In genomic region chr3:21912656-21913055, GRCh38 we compare ENCODE assay signal across 24 cellular contexts.
"Had no signal": no experiment of that assay in that cellular context is flagged by ENCODE, and none has a peak within 500 bp of the region (broad histone marks: within the 10 kb centered on the region; RNA-seq: fewer than 3 reads in every experiment).

No MANE protein-coding gene starts in this region.

- H3K36me3 ChIP-seq: right atrium auricular region, thyroid gland, WERI-Rb-1 had no signal

- H3K27me3 ChIP-seq: right atrium auricular region, thyroid gland had no signal

- H3K27ac ChIP-seq: right atrium auricular region, skin epidermis, thyroid gland, WERI-Rb-1 had no signal

- H3K27ac Mint-ChIP-seq: activated CD4-positive, alpha-beta T cell treated with anti-CD3 and anti-CD28 coated beads, Interleukin-2, amount 10 ng/mL, durations not matched to agents 7 days and 5 days; activated CD8-positive, alpha-beta memory T cell treated with anti-CD3 and anti-CD28 coated beads, Interleukin-2, amount 10 ng/mL, durations not matched to agents 7 days and 5 days; activated CD8-positive, alpha-beta T cell treated with anti-CD3 and anti-CD28 coated beads for 36 hours; activated naive CD4-positive, alpha-beta T cell treated with anti-CD3 and anti-CD28 coated beads, Interleukin-2, amount 50 U/mL, for 24 hours; naive B cell; progenitor cell of endocrine pancreas; stimulated activated naive CD8-positive, alpha-beta T cell treated with anti-CD3 and anti-CD28 coated beads, Interleukin-15, Interleukin-2, amounts not matched to agents 100 ng/mL and 50 ng/mL, for 24 hours; T-cell; T-helper 2 cell treated with Interferon-gamma antibody and Interleukin-4, amounts not matched to agents 5 μg/mL and 100 μg/mL, for 36 hours had no signal

- H3K27me3 Mint-ChIP-seq: activated CD4-positive, alpha-beta T cell treated with anti-CD3 and anti-CD28 coated beads, Interleukin-2, amount 10 ng/mL, durations not matched to agents 7 days and 5 days; activated CD8-positive, alpha-beta memory T cell treated with anti-CD3 and anti-CD28 coated beads, Interleukin-2, amount 10 ng/mL, durations not matched to agents 7 days and 5 days; activated CD8-positive, alpha-beta T cell treated with anti-CD3 and anti-CD28 coated beads for 36 hours; activated naive CD4-positive, alpha-beta T cell treated with anti-CD3 and anti-CD28 coated beads, Interleukin-2, amount 50 U/mL, for 24 hours; naive B cell; progenitor cell of endocrine pancreas; stimulated activated naive CD8-positive, alpha-beta T cell treated with anti-CD3 and anti-CD28 coated beads, Interleukin-15, Interleukin-2, amounts not matched to agents 100 ng/mL and 50 ng/mL, for 24 hours; T-cell had no signal

- H3K9me3 ChIP-seq: right atrium auricular region, thyroid gland had no signal

- DNase-seq: activated CD4-positive, alpha-beta T cell treated with anti-CD3 and anti-CD28 coated beads, Interleukin-2, amount 10 ng/mL, durations not matched to agents 7 days and 5 days; activated CD4-positive, CD25-positive, alpha-beta regulatory T cell treated with anti-CD3 and anti-CD28 coated beads, Interleukin-2, amount 50 U/mL, for 72 hours; activated CD8-positive, alpha-beta memory T cell treated with anti-CD3 and anti-CD28 coated beads, Interleukin-2, amount 10 ng/mL, durations not matched to agents 7 days and 5 days; activated CD8-positive, alpha-beta T cell treated with anti-CD3 and anti-CD28 coated beads for 36 hours; activated effector memory CD4-positive, alpha-beta T cell treated with anti-CD3 and anti-CD28 coated beads, Interleukin-2, amount 50 U/mL, for 16 hours; activated T-cell treated with anti-CD3 and anti-CD28 coated beads for 4 hours; dermis blood vessel endothelial cell; effector memory CD4-positive, alpha-beta T cell; foreskin melanocyte; naive B cell; stimulated activated CD4-positive, alpha-beta T cell treated with anti-CD3 and anti-CD28 coated beads, Interleukin-1b, Interleukin-23, amount 100 ng/mL, for 48 hours; substantia nigra; T-cell; thyroid gland; WERI-Rb-1 had no signal

- H3K4me3 Mint-ChIP-seq: activated CD4-positive, alpha-beta T cell treated with anti-CD3 and anti-CD28 coated beads, Interleukin-2, amount 10 ng/mL, durations not matched to agents 7 days and 5 days; activated CD8-positive, alpha-beta memory T cell treated with anti-CD3 and anti-CD28 coated beads, Interleukin-2, amount 10 ng/mL, durations not matched to agents 7 days and 5 days; activated CD8-positive, alpha-beta T cell treated with anti-CD3 and anti-CD28 coated beads for 36 hours; activated naive CD4-positive, alpha-beta T cell treated with anti-CD3 and anti-CD28 coated beads, Interleukin-2, amount 50 U/mL, for 24 hours; naive B cell; neural crest cell; stimulated activated naive CD8-positive, alpha-beta T cell treated with anti-CD3 and anti-CD28 coated beads, Interleukin-15, Interleukin-2, amounts not matched to agents 100 ng/mL and 50 ng/mL, for 24 hours; T-cell; T-helper 2 cell treated with Interferon-gamma antibody and Interleukin-4, amounts not matched to agents 5 μg/mL and 100 μg/mL, for 36 hours had no signal

- ATAC-seq: activated CD8-positive, alpha-beta memory T cell treated with anti-CD3 and anti-CD28 coated beads, Interleukin-2, amount 10 ng/mL, durations not matched to agents 7 days and 5 days; activated CD8-positive, alpha-beta T cell treated with anti-CD3 and anti-CD28 coated beads for 36 hours; left lobe of liver; T-cell had no signal

- H3K36me3 Mint-ChIP-seq: activated CD8-positive, alpha-beta memory T cell treated with anti-CD3 and anti-CD28 coated beads, Interleukin-2, amount 10 ng/mL, durations not matched to agents 7 days and 5 days; activated naive CD4-positive, alpha-beta T cell treated with anti-CD3 and anti-CD28 coated beads, Interleukin-2, amount 50 U/mL, for 24 hours; naive B cell; T-cell had no signal

- H3K4me1 Mint-ChIP-seq: activated CD4-positive, alpha-beta T cell treated with anti-CD3 and anti-CD28 coated beads, Interleukin-2, amount 10 ng/mL, durations not matched to agents 7 days and 5 days; activated CD8-positive, alpha-beta memory T cell treated with anti-CD3 and anti-CD28 coated beads, Interleukin-2, amount 10 ng/mL, durations not matched to agents 7 days and 5 days; activated naive CD4-positive, alpha-beta T cell treated with anti-CD3 and anti-CD28 coated beads, Interleukin-2, amount 50 U/mL, for 24 hours; naive B cell; T-cell had no signal

- H3K4me1 ChIP-seq: right atrium auricular region, thyroid gland had no signal

- H3K9me3 Mint-ChIP-seq: activated CD4-positive, alpha-beta T cell treated with anti-CD3 and anti-CD28 coated beads, Interleukin-2, amount 10 ng/mL, durations not matched to agents 7 days and 5 days; activated naive CD4-positive, alpha-beta T cell treated with anti-CD3 and anti-CD28 coated beads, Interleukin-2, amount 50 U/mL, for 24 hours; neural crest cell; stimulated activated naive CD8-positive, alpha-beta T cell treated with anti-CD3 and anti-CD28 coated beads, Interleukin-15, Interleukin-2, amounts not matched to agents 100 ng/mL and 50 ng/mL, for 24 hours had no signal

- H3K4me3 ChIP-seq: lung, right atrium auricular region, skin epidermis, thyroid gland had no signal
